Comparison of ENCODE assay signal across 8 cellular contexts in genomic region chr16:11668590-11669379, GRCh38. TPM values are rescaled to one million over a fixed set of nuclear protein-coding genes. Genes with fewer than 3 reads are reported as not detected.
DNase-seq lines count a peak whose midpoint lies in the region; ATAC-seq and TF ChIP-seq lines count a peak whose summit lies in the region.

No MANE protein-coding gene starts in this region.

- peaks cover 51% of the 10 kb centered on the region for H4K20me1 ChIP-seq in BLaER1

- H3K4me3 ChIP-seq in BLaER1 (peak overlapping the region; percentile 97), NB4 (ENCODE audit: low read depth, low read length) (peak overlapping the region; percentile 32), brain microvascular endothelial cell (ENCODE audit: low read depth, low read length) (peak overlapping the region; percentile 70), right lobe of liver (peak overlapping the region; percentile 57 to 61 (median 59)), thyroid gland (replicated peaks in 1 of 3) (peak overlapping the region; percentile 50 to 92 (median 73))

- H3K27ac ChIP-seq in BLaER1 (peak overlapping the region; percentile 90), brain microvascular endothelial cell (no peak overlapping the region), right lobe of liver (peak overlapping the region; percentile 26 to 58 (median 47)), thyroid gland (peak overlapping the region; percentile 33 to 66 (median 63))

- WGBS in right lobe of liver (ENCODE audit: insufficient coverage, low coverage, low lambda C conversion rate, missing lambda C conversion rate) = 0% methylated on average over 14 of the region's 100 CpGs
- no CpG with 5 or more reads among the region's 100 CpGs for WGBS in thyroid gland, 2 donors

- intact Hi-C loops in right lobe of liver (cut with DNase I) = no loop called here
- intact Hi-C loops in thyroid gland (cut with DNase I) = no loop called here

- H3K4me1 ChIP-seq in BLaER1 (peaks cover 91% of the 10 kb centered on the region), right lobe of liver (peaks cover 0 to 3% (median 0%) of the 10 kb centered on the region in 4 donors), thyroid gland (peaks cover 25 to 38% of the 10 kb centered on the region in 2 donors)

- TF ChIP-seq CTCF in NB4 (IDR thresholded peaks at IDR 0.05; ENCODE audit: low read depth, low read length) (no peak), brain microvascular endothelial cell (IDR thresholded peaks at IDR 0.05; ENCODE audit: low read depth, low read length, missing control alignments) (no peak), right lobe of liver (IDR thresholded peaks at IDR 0.05) (no peak), thyroid gland (IDR thresholded peaks at IDR 0.05) (no peak)

- no peak for TF ChIP-seq POLR2A in NB4 (IDR thresholded peaks at IDR 0.05; ENCODE audit: extremely low read depth, insufficient read length)
- TF ChIP-seq POLR2A in right lobe of liver (IDR thresholded peaks at IDR 0.05) = no peak
- no peak for TF ChIP-seq POLR2A in thyroid gland (IDR thresholded peaks at IDR 0.05)

- ATAC-seq in right lobe of liver = no peak
- ATAC-seq in HG03378 (IDR thresholded peaks at IDR 0.05; ENCODE audit: unreplicated experiment) = no peak
- ATAC-seq in HG03159 (IDR thresholded peaks at IDR 0.05; ENCODE audit: unreplicated experiment) = no peak

- H3K36me3 ChIP-seq in BLaER1 (peaks cover 8% of the 10 kb centered on the region), brain microvascular endothelial cell (replicated peaks) (no peaks in the 10 kb centered on the region), right lobe of liver (no peaks in the 10 kb centered on the region), thyroid gland (no peaks in the 10 kb centered on the region)

- H3K9me3 ChIP-seq in BLaER1 (no peaks in the 10 kb centered on the region), right lobe of liver (no peaks in the 10 kb centered on the region), thyroid gland (no peaks in the 10 kb centered on the region)

- H3K4me2 ChIP-seq in BLaER1 = peak overlapping the region; percentile 98

- in situ Hi-C loops in brain microvascular endothelial cell (cut with HindIII; ENCODE audit: low pct_ligation_motif_present, low sequenced_read_pairs) = no loop called here

- DNase-seq in NB4 (ENCODE audit: low read depth) (no peak), brain microvascular endothelial cell (no peak), right lobe of liver (peak in 2 of 3 donors; percentile 40 to 57), thyroid gland (peak; percentile 27 to 29), NCI-H2107 (lab: John Stamatoyannopoulos, UW) (no peak)

- peak overlapping the region; percentile 90 for H3K9ac ChIP-seq in BLaER1

- H3K27me3 ChIP-seq in BLaER1 = no peaks in the 10 kb centered on the region
- H3K27me3 ChIP-seq in brain microvascular endothelial cell (replicated peaks) = no peaks in the 10 kb centered on the region
- H3K27me3 ChIP-seq in right lobe of liver = no peaks in the 10 kb centered on the region
- H3K27me3 ChIP-seq in thyroid gland = no peaks in the 10 kb centered on the region

RNA-seq across cellular contexts. Expression of gene SNN, which starts 0.5 kb away (rescaled TPM):
- total RNA-seq in right lobe of liver = 1 to 10 TPM; 3.5 to 7.9 (median 5.6) TPM
- total RNA-seq in thyroid gland = 10 to 100 TPM; 31.5 to 50.6 (median 36.3) TPM

Comparison
In these comparisons a context has a peak if more than half of its experiments do, and no peak if none do; other contexts are left out.
1. H3K4me3 ChIP-seq: peak in every context shown above with its lines; median percentile 97 in BLaER1; 73 in thyroid gland; 70 in brain microvascular endothelial cell; 59 in right lobe of liver; 32 in NB4.
2. DNase-seq: peak in right lobe of liver (2 of 3) and thyroid gland (2 of 2); none in NB4 (single experiment), brain microvascular endothelial cell (single experiment) and NCI-H2107 (single experiment).